In the genomic region with DNA sequence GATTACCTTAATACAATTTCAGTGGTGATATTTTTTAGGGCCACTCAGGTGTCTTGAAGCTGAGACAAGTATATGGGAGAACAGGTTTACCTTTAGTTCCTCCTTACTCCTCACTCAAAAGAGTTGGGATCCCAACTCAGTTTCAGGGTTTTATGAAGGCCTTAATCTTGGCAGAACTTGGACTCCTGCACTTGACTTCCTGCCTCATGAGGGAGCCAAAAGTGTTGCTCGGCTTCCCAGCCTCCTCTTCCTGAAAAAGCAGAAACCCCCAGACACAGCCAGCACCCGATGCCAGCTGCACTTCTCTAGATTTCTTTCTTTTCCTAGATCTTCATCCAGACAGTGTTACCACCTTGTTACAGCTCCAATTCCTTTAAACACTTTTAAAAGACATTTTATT, we compare ENCODE assay signal across 20 cellular contexts.
"Had no signal": no experiment of that assay in that cellular context is flagged by ENCODE, and none has a peak within 500 bp of the region (broad histone marks: within the 10 kb centered on the region; RNA-seq: fewer than 3 reads in every experiment).

No MANE protein-coding gene starts in this region.

- H3K4me3 ChIP-seq: esophagus muscularis mucosa, gastrocnemius medialis, heart right ventricle, left ventricle myocardium inferior, lower lobe of right lung, thoracic aorta had no signal

- H3K4me1 ChIP-seq: esophagus muscularis mucosa, gastrocnemius medialis, heart right ventricle, left ventricle myocardium inferior, lower lobe of right lung had no signal

- H3K27me3 ChIP-seq: gastrocnemius medialis had no signal

- H3K27ac ChIP-seq: epithelial cell of prostate, esophagus muscularis mucosa, gastrocnemius medialis, heart right ventricle, left ventricle myocardium inferior, lower lobe of right lung, thoracic aorta had no signal

- ATAC-seq: effector memory CD8-positive, alpha-beta T cell; gastrocnemius medialis; heart right ventricle; lower lobe of right lung; naive thymus-derived CD4-positive, alpha-beta T cell; sciatic nerve; stimulated activated naive B cell treated with anti-CD40 and anti-IgM and Interleukin-4, amounts not matched to agents 10 μg/mL and 1 μg/mL and 100 μg/mL, for 72 hours; stimulated activated naive CD8-positive, alpha-beta T cell treated with anti-CD3 and anti-CD28 coated beads, Interleukin-15, amount 100 ng/mL, for 72 hours had no signal

- H3K36me3 ChIP-seq: esophagus muscularis mucosa, gastrocnemius medialis, heart right ventricle, left ventricle myocardium inferior, lower lobe of right lung, thoracic aorta had no signal

- DNase-seq: effector memory CD8-positive, alpha-beta T cell; gastrocnemius medialis; heart right ventricle; islet precursor cell; left ventricle myocardium inferior; lower lobe of right lung; mesenchymal stem cell; midbrain; naive thymus-derived CD4-positive, alpha-beta T cell; posterior cingulate gyrus; stimulated activated CD4-positive, alpha-beta T cell treated with anti-CD3 and anti-CD28 coated beads, Interleukin-2, amount 100 ng/mL, for 24 hours; stimulated activated CD4-positive, alpha-beta T cell treated with anti-CD3 and anti-CD28 coated beads, Interleukin-4, amount 100 ng/mL, for 4 hours; stimulated activated naive B cell treated with anti-CD40 and anti-IgM and Interleukin-4, amounts not matched to agents 10 μg/mL and 1 μg/mL and 100 μg/mL, for 72 hours; stimulated activated naive CD8-positive, alpha-beta T cell treated with anti-CD3 and anti-CD28 coated beads, Interleukin-15, amount 100 ng/mL, for 72 hours; substantia nigra; trophoblast cell had no signal
